24 cellular contexts compared by ENCODE assay signal in genomic region chr22:29136715-29137700, GRCh38.
DNase-seq lines count a peak whose midpoint lies in the region; ATAC-seq and TF ChIP-seq lines count a peak whose summit lies in the region.
"Had no signal": no experiment of that assay in that cellular context is flagged by ENCODE, and none has a peak within 500 bp of the region (broad histone marks: within the 10 kb centered on the region; RNA-seq: fewer than 3 reads in every experiment).

No MANE protein-coding gene starts in this region.

- H4K91ac ChIP-seq in neuronal stem cell (ENCODE audit: low read depth, low read length, poor library complexity): no peak overlapping the region

- H4K8ac ChIP-seq in neuronal stem cell (ENCODE audit: low read depth, low read length): no peak overlapping the region

- H3K36me3 Mint-ChIP-seq in activated T-helper 17 cell treated with anti-CD3 and anti-CD28 coated beads, Interleukin-2, amount 50 U/mL, for 72 hours (ENCODE audit: low read depth): no peaks in the 10 kb centered on the region
- H3K36me3 Mint-ChIP-seq: activated naive CD8-positive, alpha-beta T cell treated with anti-CD3 and anti-CD28 coated beads for 36 hours; CD4-positive, CD25-positive, alpha-beta regulatory T cell had no signal

- H3K4me3 Mint-ChIP-seq in activated T-helper 17 cell treated with anti-CD3 and anti-CD28 coated beads, Interleukin-2, amount 50 U/mL, for 72 hours: no peak overlapping the region
- H3K4me3 Mint-ChIP-seq: activated naive CD8-positive, alpha-beta T cell treated with anti-CD3 and anti-CD28 coated beads for 36 hours; CD4-positive, CD25-positive, alpha-beta regulatory T cell; endodermal cell; GM23338; mesothelial cell of epicardium; T-helper 2 cell treated with Interferon-gamma antibody and Interleukin-4, amounts not matched to agents 5 μg/mL and 100 μg/mL, for 36 hours had no signal

- no peak for TF ChIP-seq CTCF in PC-3 (conservative IDR thresholded peaks at IDR 0.05; ENCODE audit: low read depth, low read length)

- H3K27ac Mint-ChIP-seq in activated T-helper 17 cell treated with anti-CD3 and anti-CD28 coated beads, Interleukin-2, amount 50 U/mL, for 72 hours: no peak overlapping the region
- H3K27ac Mint-ChIP-seq: activated naive CD8-positive, alpha-beta T cell treated with anti-CD3 and anti-CD28 coated beads for 36 hours; CD4-positive, CD25-positive, alpha-beta regulatory T cell; endodermal cell; GM23338; mesothelial cell of epicardium; progenitor cell of endocrine pancreas; T-helper 2 cell treated with Interferon-gamma antibody and Interleukin-4, amounts not matched to agents 5 μg/mL and 100 μg/mL, for 36 hours had no signal

- no peaks in the 10 kb centered on the region for H3K9me2 ChIP-seq in PC-3 (replicated peaks; ENCODE audit: low read length)

- H3K27me3 ChIP-seq in H7 (ENCODE audit: control insufficient read depth, insufficient read depth, low read length) (no peaks in the 10 kb centered on the region), neuronal stem cell (ENCODE audit: control insufficient read depth in 3 of 3, insufficient read depth in 3 of 3, low read depth in 1 of 3, low read length in 3 of 3) (no peaks in the 10 kb centered on the region), PC-3 (ENCODE audit: low read length) (no peaks in the 10 kb centered on the region)
- H3K27me3 ChIP-seq: MG63, tibial artery had no signal

- H3K4me2 ChIP-seq in neuronal stem cell (ENCODE audit: insufficient read depth, low read length, poor library complexity, severe bottlenecking) (no peak overlapping the region), PC-3 (ENCODE audit: low read length) (no peak overlapping the region)
- H3K4me2 ChIP-seq: GM23338, smooth muscle cell had no signal

- no peaks in the 10 kb centered on the region for H3K79me2 ChIP-seq in PC-3 (ENCODE audit: low read length)

- H3K36me3 ChIP-seq in H7 (replicated peaks; ENCODE audit: control insufficient read depth, insufficient read depth, low read length) (0 out of 2 replicates have a peak, but pooled peaks cover 2% of the 10 kb centered on the region), neuronal stem cell (replicated peaks in 1 of 2; ENCODE audit: control insufficient read depth in 2 of 2, insufficient read depth in 2 of 2, low read length in 2 of 2) (peaks cover 0 to 93% of the 10 kb centered on the region in 2 donors), PC-3 (ENCODE audit: low read depth, low read length) (no peaks in the 10 kb centered on the region)
- H3K36me3 ChIP-seq: MG63 had no signal

- no peak for ATAC-seq in PC-3
- no peak for ATAC-seq in activated T-helper 17 cell treated with anti-CD3 and anti-CD28 coated beads, Interleukin-2, amount 50 U/mL, for 72 hours (replicated peaks)
- ATAC-seq: GM23338; stimulated activated naive CD8-positive, alpha-beta T cell treated with anti-CD3 and anti-CD28 coated beads, Interleukin-15, Interleukin-2, amounts not matched to agents 100 U/mL and 50 U/mL, for 24 hours had no signal

- H3K27ac ChIP-seq in cingulate gyrus (ENCODE audit: low read depth, low read length) (peak overlapping the region; percentile 32), neuronal stem cell (replicated peaks; ENCODE audit: low read length) (no peak overlapping the region), PC-3 (ENCODE audit: low read length) (no peak overlapping the region)
- H3K27ac ChIP-seq: tibial artery had no signal

- H3K79me1 ChIP-seq in neuronal stem cell (ENCODE audit: low read depth, low read length): no peaks in the 10 kb centered on the region

- no peak overlapping the region for H2AK5ac ChIP-seq in neuronal stem cell (ENCODE audit: low read depth, low read length)

- BruUV-seq in PC-3 (replicated peaks; lab: Mats Ljungman, UMichigan): no TSS peak

- no peaks in the 10 kb centered on the region for H3K4me1 Mint-ChIP-seq in activated T-helper 17 cell treated with anti-CD3 and anti-CD28 coated beads, Interleukin-2, amount 50 U/mL, for 72 hours
- H3K4me1 Mint-ChIP-seq: activated naive CD8-positive, alpha-beta T cell treated with anti-CD3 and anti-CD28 coated beads for 36 hours; CD4-positive, CD25-positive, alpha-beta regulatory T cell had no signal

- H3K18ac ChIP-seq in neuronal stem cell (ENCODE audit: low read length): peak overlapping the region; percentile 19

- H3K23ac ChIP-seq in neuronal stem cell (ENCODE audit: low read depth, low read length, poor library complexity): peak overlapping the region; percentile 27

- H3K14ac ChIP-seq in neuronal stem cell (ENCODE audit: low read length): no peak overlapping the region

- H3K9me3 Mint-ChIP-seq in activated T-helper 17 cell treated with anti-CD3 and anti-CD28 coated beads, Interleukin-2, amount 50 U/mL, for 72 hours: no peaks in the 10 kb centered on the region

- H3K9me3 ChIP-seq in neuronal stem cell (replicated peaks in 1 of 2; ENCODE audit: control insufficient read depth in 2 of 2, insufficient read depth in 1 of 2, low read depth in 1 of 2, low read length in 2 of 2): peaks cover 0 to 7% of the 10 kb centered on the region in 2 donors
- no peaks in the 10 kb centered on the region for H3K9me3 ChIP-seq in PC-3 (ENCODE audit: low read length)
- H3K9me3 ChIP-seq: MG63, tibial artery had no signal

- CTCF ChIA-PET in PC-3 (lab: Charles Lee): no interaction called here

- H2AFZ ChIP-seq in neuronal stem cell (ENCODE audit: low read length) (no peak overlapping the region), PC-3 (ENCODE audit: low read length) (no peak overlapping the region)
- H2AFZ ChIP-seq: GM23338 had no signal

- no peak overlapping the region for H2BK5ac ChIP-seq in neuronal stem cell (ENCODE audit: low read length)

- WGBS in neuronal stem cell (ENCODE audit: extremely low coverage in 2 of 2, insufficient read length in 2 of 2, insufficient replicate concordance in 1 of 2), 2 donors: no CpG with 5 or more reads among the region's 31 CpGs

- peaks cover 3% of the 10 kb centered on the region for H3K27me3 Mint-ChIP-seq in activated T-helper 17 cell treated with anti-CD3 and anti-CD28 coated beads, Interleukin-2, amount 50 U/mL, for 72 hours
- H3K27me3 Mint-ChIP-seq: progenitor cell of endocrine pancreas had no signal

- no peak overlapping the region for H3K9ac ChIP-seq in neuronal stem cell (ENCODE audit: low read depth, low read length, poor library complexity)
- no peak overlapping the region for H3K9ac ChIP-seq in PC-3 (ENCODE audit: low read length)

- no peak overlapping the region for H2BK12ac ChIP-seq in neuronal stem cell (ENCODE audit: low read length)

- H3K4me1 ChIP-seq in neuronal stem cell (ENCODE audit: control insufficient read depth in 2 of 2, insufficient read depth in 1 of 2, low read depth in 1 of 2, low read length in 2 of 2): peaks cover 0 to 2% of the 10 kb centered on the region in 2 donors
- no peaks in the 10 kb centered on the region for H3K4me1 ChIP-seq in PC-3 (ENCODE audit: insufficient read depth, low read length)
- H3K4me1 ChIP-seq: tibial artery had no signal

- H3K4me3 ChIP-seq in H7 (ENCODE audit: insufficient read depth, low read depth, low read length) (no peak overlapping the region), neuronal stem cell (ENCODE audit: low read length in 2 of 2) (no peak overlapping the region), PC-3 (ENCODE audit: low read length) (no peak overlapping the region)
- H3K4me3 ChIP-seq: GM23338, MG63, smooth muscle cell, tibial artery had no signal

- no peak overlapping the region for H2BK120ac ChIP-seq in neuronal stem cell (ENCODE audit: low read depth, low read length)

- H3F3A ChIP-seq in PC-3 (ENCODE audit: low read length, unreplicated experiment): no peaks in the 10 kb centered on the region

- no peak overlapping the region for H3K4ac ChIP-seq in neuronal stem cell (ENCODE audit: low read length)

- peak; percentile 9 for DNase-seq in H7
- DNase-seq in NCI-H2171 (lab: John Stamatoyannopoulos, UW): peak; percentile 70
- DNase-seq in neuronal stem cell (ENCODE audit: low spot score): no peak
- no peak for DNase-seq in PC-3
- no peak for DNase-seq in AG20443 (ENCODE audit: low spot score)
- DNase-seq in NCI-H128 (lab: John Stamatoyannopoulos, UW; ENCODE audit: unreplicated experiment): no peak
- DNase-seq: activated CD4-positive, CD25-positive, alpha-beta regulatory T cell; activated naive CD8-positive, alpha-beta T cell treated with anti-CD3 and anti-CD28 coated beads for 36 hours; CD4-positive, CD25-positive, alpha-beta regulatory T cell; endodermal cell; head of caudate nucleus; MG63; NCI-H2029 treated with DMSO at 0.1 percent for 48 hours; NCI-H774; stimulated activated CD4-positive, alpha-beta T cell treated with anti-CD3 and anti-CD28 coated beads, Interleukin-2, amount 100 ng/mL, for 48 hours; stimulated activated naive CD8-positive, alpha-beta T cell treated with anti-CD3 and anti-CD28 coated beads, Interleukin-15, Interleukin-2, amounts not matched to agents 100 U/mL and 50 U/mL, for 24 hours; tibial artery had no signal

- intact Hi-C loops in PC-3 (cut with micrococcal nuclease): no loop called here

- POLR2A ChIA-PET in PC-3 (lab: Charles Lee; ENCODE audit: unreplicated experiment): no interaction called here

- H2BK15ac ChIP-seq in neuronal stem cell (ENCODE audit: low read length): peak overlapping the region; percentile 46

- no peaks in the 10 kb centered on the region for H4K20me1 ChIP-seq in PC-3 (ENCODE audit: low read length)

Comparison
In these comparisons a context has a peak if more than half of its experiments do, and no peak if none do; other contexts are left out.
1. DNase-seq: peak in H7 (single experiment) and NCI-H2171 (single experiment); none in neuronal stem cell (single experiment), PC-3 (single experiment), AG20443 (single experiment) and NCI-H128 (single experiment).